ENCODE assay signal across 3 cellular contexts in the genomic region with DNA sequence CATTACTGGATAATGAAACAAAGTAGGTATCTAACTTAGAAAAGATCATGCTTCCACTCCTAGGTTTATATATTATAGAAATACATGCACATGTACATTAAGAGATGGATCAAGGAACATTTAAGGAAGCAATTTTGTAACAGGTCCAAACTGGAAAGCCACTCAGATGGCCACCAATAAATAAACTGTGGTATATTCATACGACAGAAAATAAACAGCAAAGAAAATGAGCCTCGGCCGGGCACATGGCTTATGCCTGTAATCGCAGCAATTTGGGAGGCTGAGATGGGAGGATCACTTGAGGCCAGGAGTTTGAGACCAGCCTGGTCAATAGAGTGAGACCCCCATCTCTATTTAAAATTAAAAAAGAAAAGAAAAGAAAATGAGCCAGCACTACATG.
TF ChIP-seq lines count a peak whose summit lies in the region.

No MANE protein-coding gene starts in this region.

TF ChIP-seq in SK-N-SH, 30 proteins besides CTCF, POLR2A, EP300 and RAD21:
- TF ChIP-seq SIN3A (IDR thresholded peaks at IDR 0.05; ENCODE audit: borderline replicate concordance, low read depth, low read length), result no peak
- TF ChIP-seq EZH2phosphoT487 (IDR thresholded peaks at IDR 0.05; ENCODE audit: borderline replicate concordance, low read depth), result no peak
- TF ChIP-seq RFX5 (IDR thresholded peaks at IDR 0.05; ENCODE audit: low read length), result no peak
- no peak for TF ChIP-seq GABPA (IDR thresholded peaks at IDR 0.05; ENCODE audit: low read depth)
- TF ChIP-seq ZBTB33 (IDR thresholded peaks at IDR 0.05; ENCODE audit: borderline replicate concordance, low read depth), result no peak
- no peak for TF ChIP-seq IRF3 (IDR thresholded peaks at IDR 0.05; ENCODE audit: low read depth, low read length)
- no peak for TF ChIP-seq TAF1 (IDR thresholded peaks at IDR 0.05; ENCODE audit: borderline replicate concordance, low read depth, low read length)
- TF ChIP-seq, protein P1, sequence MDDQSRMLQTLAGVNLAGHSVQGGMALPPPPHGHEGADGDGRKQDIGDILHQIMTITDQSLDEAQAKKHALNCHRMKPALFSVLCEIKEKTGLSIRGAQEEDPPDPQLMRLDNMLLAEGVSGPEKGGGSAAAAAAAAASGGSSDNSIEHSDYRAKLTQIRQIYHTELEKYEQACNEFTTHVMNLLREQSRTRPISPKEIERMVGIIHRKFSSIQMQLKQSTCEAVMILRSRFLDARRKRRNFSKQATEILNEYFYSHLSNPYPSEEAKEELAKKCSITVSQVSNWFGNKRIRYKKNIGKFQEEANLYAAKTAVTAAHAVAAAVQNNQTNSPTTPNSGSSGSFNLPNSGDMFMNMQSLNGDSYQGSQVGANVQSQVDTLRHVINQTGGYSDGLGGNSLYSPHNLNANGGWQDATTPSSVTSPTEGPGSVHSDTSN (IDR thresholded peaks at IDR 0.05), result no peak
- no peak for TF ChIP-seq TCF12 (IDR thresholded peaks at IDR 0.05)
- TF ChIP-seq POLR2AphosphoS5 (IDR thresholded peaks at IDR 0.05; ENCODE audit: low read depth, low read length), result no peak
- no peak for TF ChIP-seq MEF2A (IDR thresholded peaks at IDR 0.05; ENCODE audit: borderline replicate concordance, low read depth)
- TF ChIP-seq ELF1 (IDR thresholded peaks at IDR 0.05), result no peak
- TF ChIP-seq SMC3 (IDR thresholded peaks at IDR 0.05; ENCODE audit: low read depth, low read length), result no peak
- no peak for TF ChIP-seq JUND (IDR thresholded peaks at IDR 0.05)
- TF ChIP-seq MXI1 (IDR thresholded peaks at IDR 0.05; ENCODE audit: low read depth, low read length), result no peak
- TF ChIP-seq YY1 (IDR thresholded peaks at IDR 0.05; ENCODE audit: low read depth), result no peak
- no peak for TF ChIP-seq RXRA (IDR thresholded peaks at IDR 0.05; ENCODE audit: borderline replicate concordance, low read depth)

TF ChIP-seq in SK-N-SH treated with all-trans-retinoic acid at 6 μM for 48 hours, 23 proteins besides CTCF, POLR2A, EP300 and RAD21:
- TF ChIP-seq GLIS3 (CRISPR knock-in tag; IDR thresholded peaks at IDR 0.05) (no peak), TCF4 (CRISPR knock-in tag; IDR thresholded peaks at IDR 0.05; ENCODE audit: borderline replicate concordance) (no peak), TOX (CRISPR knock-in tag; IDR thresholded peaks at IDR 0.05; ENCODE audit: borderline replicate concordance) (no peak), OSR1 (CRISPR knock-in tag; IDR thresholded peaks at IDR 0.05) (no peak)
- TF ChIP-seq, protein P2, sequence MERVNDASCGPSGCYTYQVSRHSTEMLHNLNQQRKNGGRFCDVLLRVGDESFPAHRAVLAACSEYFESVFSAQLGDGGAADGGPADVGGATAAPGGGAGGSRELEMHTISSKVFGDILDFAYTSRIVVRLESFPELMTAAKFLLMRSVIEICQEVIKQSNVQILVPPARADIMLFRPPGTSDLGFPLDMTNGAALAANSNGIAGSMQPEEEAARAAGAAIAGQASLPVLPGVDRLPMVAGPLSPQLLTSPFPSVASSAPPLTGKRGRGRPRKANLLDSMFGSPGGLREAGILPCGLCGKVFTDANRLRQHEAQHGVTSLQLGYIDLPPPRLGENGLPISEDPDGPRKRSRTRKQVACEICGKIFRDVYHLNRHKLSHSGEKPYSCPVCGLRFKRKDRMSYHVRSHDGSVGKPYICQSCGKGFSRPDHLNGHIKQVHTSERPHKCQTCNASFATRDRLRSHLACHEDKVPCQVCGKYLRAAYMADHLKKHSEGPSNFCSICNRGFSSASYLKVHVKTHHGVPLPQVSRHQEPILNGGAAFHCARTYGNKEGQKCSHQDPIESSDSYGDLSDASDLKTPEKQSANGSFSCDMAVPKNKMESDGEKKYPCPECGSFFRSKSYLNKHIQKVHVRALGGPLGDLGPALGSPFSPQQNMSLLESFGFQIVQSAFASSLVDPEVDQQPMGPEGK (CRISPR knock-in tag; IDR thresholded peaks at IDR 0.05; ENCODE audit: borderline replicate concordance), result no peak

TF ChIP-seq in K562, 482 proteins besides CTCF, POLR2A, EP300 and RAD21 (continues in another document):
- TF ChIP-seq, protein P3, sequence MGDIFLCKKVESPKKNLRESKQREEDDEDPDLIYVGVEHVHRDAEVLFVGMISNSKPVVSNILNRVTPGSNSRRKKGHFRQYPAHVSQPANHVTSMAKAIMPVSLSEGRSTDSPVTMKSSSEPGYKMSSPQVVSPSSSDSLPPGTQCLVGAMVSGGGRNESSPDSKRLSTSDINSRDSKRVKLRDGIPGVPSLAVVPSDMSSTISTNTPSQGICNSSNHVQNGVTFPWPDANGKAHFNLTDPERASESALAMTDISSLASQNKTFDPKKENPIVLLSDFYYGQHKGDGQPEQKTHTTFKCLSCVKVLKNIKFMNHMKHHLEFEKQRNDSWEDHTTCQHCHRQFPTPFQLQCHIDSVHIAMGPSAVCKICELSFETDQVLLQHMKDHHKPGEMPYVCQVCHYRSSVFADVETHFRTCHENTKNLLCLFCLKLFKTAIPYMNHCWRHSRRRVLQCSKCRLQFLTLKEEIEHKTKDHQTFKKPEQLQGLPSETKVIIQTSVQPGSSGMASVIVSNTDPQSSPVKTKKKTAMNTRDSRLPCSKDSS (IDR thresholded peaks at IDR 0.05; ENCODE audit: low read depth, partially characterized antibody), result no peak
- TF ChIP-seq ZNF778 (CRISPR knock-in tag; IDR thresholded peaks at IDR 0.05) (no peak), ZNF224 (CRISPR knock-in tag; IDR thresholded peaks at IDR 0.05) (no peak), ZNF507 (tag; conservative IDR thresholded peaks at IDR 0.05) (no peak), EP400 (IDR thresholded peaks at IDR 0.05) (0 out of 2 replicates have a peak, but pooled peaks have one; percentile 4), MNT (conservative IDR thresholded peaks at IDR 0.05) (peak in 1 of 2 experiments; percentile 19; a peak in 1 of 4 replicates), MEF2A (IDR thresholded peaks at IDR 0.05; ENCODE audit: control insufficient read depth, low read depth, low read length) (no peak), LEF1 (IDR thresholded peaks at IDR 0.05) (no peak), ATF2 (CRISPR knock-in tag; IDR thresholded peaks at IDR 0.05) (no peak)
- TF ChIP-seq, protein P4, sequence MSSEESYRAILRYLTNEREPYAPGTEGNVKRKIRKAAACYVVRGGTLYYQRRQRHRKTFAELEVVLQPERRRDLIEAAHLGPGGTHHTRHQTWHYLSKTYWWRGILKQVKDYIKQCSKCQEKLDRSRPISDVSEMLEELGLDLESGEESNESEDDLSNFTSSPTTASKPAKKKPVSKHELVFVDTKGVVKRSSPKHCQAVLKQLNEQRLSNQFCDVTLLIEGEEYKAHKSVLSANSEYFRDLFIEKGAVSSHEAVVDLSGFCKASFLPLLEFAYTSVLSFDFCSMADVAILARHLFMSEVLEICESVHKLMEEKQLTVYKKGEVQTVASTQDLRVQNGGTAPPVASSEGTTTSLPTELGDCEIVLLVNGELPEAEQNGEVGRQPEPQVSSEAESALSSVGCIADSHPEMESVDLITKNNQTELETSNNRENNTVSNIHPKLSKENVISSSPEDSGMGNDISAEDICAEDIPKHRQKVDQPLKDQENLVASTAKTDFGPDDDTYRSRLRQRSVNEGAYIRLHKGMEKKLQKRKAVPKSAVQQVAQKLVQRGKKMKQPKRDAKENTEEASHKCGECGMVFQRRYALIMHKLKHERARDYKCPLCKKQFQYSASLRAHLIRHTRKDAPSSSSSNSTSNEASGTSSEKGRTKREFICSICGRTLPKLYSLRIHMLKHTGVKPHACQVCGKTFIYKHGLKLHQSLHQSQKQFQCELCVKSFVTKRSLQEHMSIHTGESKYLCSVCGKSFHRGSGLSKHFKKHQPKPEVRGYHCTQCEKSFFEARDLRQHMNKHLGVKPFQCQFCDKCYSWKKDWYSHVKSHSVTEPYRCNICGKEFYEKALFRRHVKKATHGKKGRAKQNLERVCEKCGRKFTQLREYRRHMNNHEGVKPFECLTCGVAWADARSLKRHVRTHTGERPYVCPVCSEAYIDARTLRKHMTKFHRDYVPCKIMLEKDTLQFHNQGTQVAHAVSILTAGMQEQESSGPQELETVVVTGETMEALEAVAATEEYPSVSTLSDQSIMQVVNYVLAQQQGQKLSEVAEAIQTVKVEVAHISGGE (CRISPR knock-in tag; IDR thresholded peaks at IDR 0.05), result peak in 1 of 3 experiments; percentile 2; a peak in 1 of 6 replicates
- TF ChIP-seq, protein P5, sequence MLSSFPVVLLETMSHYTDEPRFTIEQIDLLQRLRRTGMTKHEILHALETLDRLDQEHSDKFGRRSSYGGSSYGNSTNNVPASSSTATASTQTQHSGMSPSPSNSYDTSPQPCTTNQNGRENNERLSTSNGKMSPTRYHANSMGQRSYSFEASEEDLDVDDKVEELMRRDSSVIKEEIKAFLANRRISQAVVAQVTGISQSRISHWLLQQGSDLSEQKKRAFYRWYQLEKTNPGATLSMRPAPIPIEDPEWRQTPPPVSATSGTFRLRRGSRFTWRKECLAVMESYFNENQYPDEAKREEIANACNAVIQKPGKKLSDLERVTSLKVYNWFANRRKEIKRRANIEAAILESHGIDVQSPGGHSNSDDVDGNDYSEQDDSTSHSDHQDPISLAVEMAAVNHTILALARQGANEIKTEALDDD (IDR thresholded peaks at IDR 0.05), result no peak
- TF ChIP-seq, protein P6, sequence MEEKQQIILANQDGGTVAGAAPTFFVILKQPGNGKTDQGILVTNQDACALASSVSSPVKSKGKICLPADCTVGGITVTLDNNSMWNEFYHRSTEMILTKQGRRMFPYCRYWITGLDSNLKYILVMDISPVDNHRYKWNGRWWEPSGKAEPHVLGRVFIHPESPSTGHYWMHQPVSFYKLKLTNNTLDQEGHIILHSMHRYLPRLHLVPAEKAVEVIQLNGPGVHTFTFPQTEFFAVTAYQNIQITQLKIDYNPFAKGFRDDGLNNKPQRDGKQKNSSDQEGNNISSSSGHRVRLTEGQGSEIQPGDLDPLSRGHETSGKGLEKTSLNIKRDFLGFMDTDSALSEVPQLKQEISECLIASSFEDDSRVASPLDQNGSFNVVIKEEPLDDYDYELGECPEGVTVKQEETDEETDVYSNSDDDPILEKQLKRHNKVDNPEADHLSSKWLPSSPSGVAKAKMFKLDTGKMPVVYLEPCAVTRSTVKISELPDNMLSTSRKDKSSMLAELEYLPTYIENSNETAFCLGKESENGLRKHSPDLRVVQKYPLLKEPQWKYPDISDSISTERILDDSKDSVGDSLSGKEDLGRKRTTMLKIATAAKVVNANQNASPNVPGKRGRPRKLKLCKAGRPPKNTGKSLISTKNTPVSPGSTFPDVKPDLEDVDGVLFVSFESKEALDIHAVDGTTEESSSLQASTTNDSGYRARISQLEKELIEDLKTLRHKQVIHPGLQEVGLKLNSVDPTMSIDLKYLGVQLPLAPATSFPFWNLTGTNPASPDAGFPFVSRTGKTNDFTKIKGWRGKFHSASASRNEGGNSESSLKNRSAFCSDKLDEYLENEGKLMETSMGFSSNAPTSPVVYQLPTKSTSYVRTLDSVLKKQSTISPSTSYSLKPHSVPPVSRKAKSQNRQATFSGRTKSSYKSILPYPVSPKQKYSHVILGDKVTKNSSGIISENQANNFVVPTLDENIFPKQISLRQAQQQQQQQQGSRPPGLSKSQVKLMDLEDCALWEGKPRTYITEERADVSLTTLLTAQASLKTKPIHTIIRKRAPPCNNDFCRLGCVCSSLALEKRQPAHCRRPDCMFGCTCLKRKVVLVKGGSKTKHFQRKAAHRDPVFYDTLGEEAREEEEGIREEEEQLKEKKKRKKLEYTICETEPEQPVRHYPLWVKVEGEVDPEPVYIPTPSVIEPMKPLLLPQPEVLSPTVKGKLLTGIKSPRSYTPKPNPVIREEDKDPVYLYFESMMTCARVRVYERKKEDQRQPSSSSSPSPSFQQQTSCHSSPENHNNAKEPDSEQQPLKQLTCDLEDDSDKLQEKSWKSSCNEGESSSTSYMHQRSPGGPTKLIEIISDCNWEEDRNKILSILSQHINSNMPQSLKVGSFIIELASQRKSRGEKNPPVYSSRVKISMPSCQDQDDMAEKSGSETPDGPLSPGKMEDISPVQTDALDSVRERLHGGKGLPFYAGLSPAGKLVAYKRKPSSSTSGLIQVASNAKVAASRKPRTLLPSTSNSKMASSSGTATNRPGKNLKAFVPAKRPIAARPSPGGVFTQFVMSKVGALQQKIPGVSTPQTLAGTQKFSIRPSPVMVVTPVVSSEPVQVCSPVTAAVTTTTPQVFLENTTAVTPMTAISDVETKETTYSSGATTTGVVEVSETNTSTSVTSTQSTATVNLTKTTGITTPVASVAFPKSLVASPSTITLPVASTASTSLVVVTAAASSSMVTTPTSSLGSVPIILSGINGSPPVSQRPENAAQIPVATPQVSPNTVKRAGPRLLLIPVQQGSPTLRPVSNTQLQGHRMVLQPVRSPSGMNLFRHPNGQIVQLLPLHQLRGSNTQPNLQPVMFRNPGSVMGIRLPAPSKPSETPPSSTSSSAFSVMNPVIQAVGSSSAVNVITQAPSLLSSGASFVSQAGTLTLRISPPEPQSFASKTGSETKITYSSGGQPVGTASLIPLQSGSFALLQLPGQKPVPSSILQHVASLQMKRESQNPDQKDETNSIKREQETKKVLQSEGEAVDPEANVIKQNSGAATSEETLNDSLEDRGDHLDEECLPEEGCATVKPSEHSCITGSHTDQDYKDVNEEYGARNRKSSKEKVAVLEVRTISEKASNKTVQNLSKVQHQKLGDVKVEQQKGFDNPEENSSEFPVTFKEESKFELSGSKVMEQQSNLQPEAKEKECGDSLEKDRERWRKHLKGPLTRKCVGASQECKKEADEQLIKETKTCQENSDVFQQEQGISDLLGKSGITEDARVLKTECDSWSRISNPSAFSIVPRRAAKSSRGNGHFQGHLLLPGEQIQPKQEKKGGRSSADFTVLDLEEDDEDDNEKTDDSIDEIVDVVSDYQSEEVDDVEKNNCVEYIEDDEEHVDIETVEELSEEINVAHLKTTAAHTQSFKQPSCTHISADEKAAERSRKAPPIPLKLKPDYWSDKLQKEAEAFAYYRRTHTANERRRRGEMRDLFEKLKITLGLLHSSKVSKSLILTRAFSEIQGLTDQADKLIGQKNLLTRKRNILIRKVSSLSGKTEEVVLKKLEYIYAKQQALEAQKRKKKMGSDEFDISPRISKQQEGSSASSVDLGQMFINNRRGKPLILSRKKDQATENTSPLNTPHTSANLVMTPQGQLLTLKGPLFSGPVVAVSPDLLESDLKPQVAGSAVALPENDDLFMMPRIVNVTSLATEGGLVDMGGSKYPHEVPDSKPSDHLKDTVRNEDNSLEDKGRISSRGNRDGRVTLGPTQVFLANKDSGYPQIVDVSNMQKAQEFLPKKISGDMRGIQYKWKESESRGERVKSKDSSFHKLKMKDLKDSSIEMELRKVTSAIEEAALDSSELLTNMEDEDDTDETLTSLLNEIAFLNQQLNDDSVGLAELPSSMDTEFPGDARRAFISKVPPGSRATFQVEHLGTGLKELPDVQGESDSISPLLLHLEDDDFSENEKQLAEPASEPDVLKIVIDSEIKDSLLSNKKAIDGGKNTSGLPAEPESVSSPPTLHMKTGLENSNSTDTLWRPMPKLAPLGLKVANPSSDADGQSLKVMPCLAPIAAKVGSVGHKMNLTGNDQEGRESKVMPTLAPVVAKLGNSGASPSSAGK (IDR thresholded peaks at IDR 0.05), result peak; percentile 36; the same call in 1 of the 2 replicates
